In the genomic region with DNA sequence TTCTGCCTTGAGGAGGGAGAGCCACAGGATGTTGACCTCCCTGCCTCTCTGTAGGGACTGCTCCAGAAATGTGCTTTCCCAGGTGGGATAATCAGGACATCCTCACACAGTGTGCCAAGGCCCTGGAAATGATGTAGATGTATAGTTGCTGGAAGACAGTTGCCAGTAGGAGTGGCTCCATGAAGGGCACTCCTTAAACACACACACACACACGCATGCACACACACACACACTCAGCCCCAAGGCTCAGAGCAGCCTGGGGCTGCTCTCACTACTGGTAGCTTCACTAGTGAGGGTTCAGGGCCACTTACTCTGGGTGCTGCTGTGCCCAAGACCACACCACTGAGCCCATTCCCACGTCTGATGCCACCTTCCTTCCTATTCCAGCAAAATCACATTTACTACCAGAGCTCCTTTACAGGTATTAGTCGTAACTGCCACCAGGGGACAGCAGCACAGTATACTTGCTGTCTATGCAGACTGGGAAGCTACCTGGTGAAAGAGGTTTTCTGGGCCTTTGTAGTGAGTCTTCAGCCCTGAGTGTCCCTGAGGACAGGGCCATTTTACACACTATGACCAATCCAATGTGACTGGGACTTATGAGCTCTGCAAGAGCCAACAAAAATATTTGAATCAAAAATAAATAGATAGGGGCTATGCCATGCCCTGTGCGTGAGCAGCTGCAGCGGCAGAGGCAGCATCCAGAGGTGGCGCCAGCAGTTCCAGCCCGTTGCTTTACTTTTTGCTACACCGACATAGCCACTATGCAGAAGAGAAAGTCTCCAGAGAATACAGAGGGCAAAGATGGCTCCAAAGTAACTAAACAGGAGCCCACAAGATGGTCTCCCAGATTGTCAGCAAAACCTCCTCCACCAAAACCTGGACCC, we compare ENCODE assay signal across 10 cellular contexts. TPM values are rescaled to one million over a fixed set of nuclear protein-coding genes. Genes with fewer than 3 reads are reported as not detected.
DNase-seq lines count a peak whose midpoint lies in the region; TF ChIP-seq lines count a peak whose summit lies in the region.
"Had no signal": no experiment of that assay in that cellular context is flagged by ENCODE, and none has a peak within 500 bp of the region (broad histone marks: within the 10 kb centered on the region; RNA-seq: fewer than 3 reads in every experiment).

No MANE protein-coding gene starts in this region.

- H3K27me3 Mint-ChIP-seq in Calu3 (ENCODE audit: unreplicated experiment), result peaks cover 79% of the 10 kb centered on the region

- CTCF ChIA-PET in Calu3 (lab: Charles Lee), result interaction anchor here (0.5 to 4.0 kb wide), 15 partner anchors 9 to 219 kb away, joined by 3 to 63 read pairs (median 4); no protein-coding TSS in a partner anchor

- intact Hi-C loops in Calu3 (cut with micrococcal nuclease; ENCODE audit: unreplicated experiment) (loop anchor here (1.0 kb wide), 2 partner anchors 42 to 59 kb away; no protein-coding TSS in a partner anchor), cardiac septum (cut with DNase I) (no loop called here)

- H3K36me3 Mint-ChIP-seq in Calu3 (ENCODE audit: insufficient read depth, unreplicated experiment), result no peaks in the 10 kb centered on the region

- H3K9me3 Mint-ChIP-seq in Calu3 (ENCODE audit: low read depth, unreplicated experiment), result no peaks in the 10 kb centered on the region

- BruUV-seq in Calu3 (replicated peaks; lab: Mats Ljungman, UMichigan), result no TSS peak

- H3K4me3 ChIP-seq in kidney epithelial cell (ENCODE audit: low read depth, low read length), result no peak overlapping the region

- no peaks in the 10 kb centered on the region for H3K27me3 ChIP-seq in kidney epithelial cell (ENCODE audit: control insufficient read depth, insufficient read depth, low read length)

- no peaks in the 10 kb centered on the region for H3K36me3 ChIP-seq in kidney epithelial cell (ENCODE audit: control insufficient read depth, insufficient read depth, low read length)

- no peak overlapping the region for H3K27ac Mint-ChIP-seq in Calu3 (ENCODE audit: unreplicated experiment)

- no peaks in the 10 kb centered on the region for H3K4me1 Mint-ChIP-seq in Calu3 (ENCODE audit: low read depth, unreplicated experiment)

- no peak overlapping the region for H3K4me3 Mint-ChIP-seq in Calu3 (ENCODE audit: low read depth, unreplicated experiment)

- DNase-seq in Calu3 (peak; percentile 58), HT-29 (ENCODE audit: low spot score) (peak; percentile 51), T follicular helper cell (ENCODE audit: low read depth) (peak; percentile 15), kidney epithelial cell (ENCODE audit: low read depth) (no peak), occipital lobe (lab: John Stamatoyannopoulos, UW) (no peak), NCI-H1092 (lab: John Stamatoyannopoulos, UW) (no peak), NCI-H446 (lab: John Stamatoyannopoulos, UW) (no peak), cardiac septum (ENCODE audit: low spot score) (no peak)
- DNase-seq: islet precursor cell, NCI-H2107 had no signal

- TF ChIP-seq CTCF in Calu3 (IDR thresholded peaks at IDR 0.05; ENCODE audit: unreplicated experiment), result peak; percentile 65
- TF ChIP-seq CTCF in kidney epithelial cell (IDR thresholded peaks at IDR 0.05; ENCODE audit: insufficient read depth, low read length, poor library complexity, severe bottlenecking), result peak; percentile 47

RNA-seq across cellular contexts. Expression of a gene that starts 15.0 kb away (rescaled TPM):
- total RNA-seq in Calu3 (2022) (not detected in 2 replicates), kidney epithelial cell (not detected in 2 replicates), occipital lobe (not detected), cardiac septum (not detected)
- not detected in 2 replicates for total RNA-seq in HT-29 (2014; rRNA removed; shearing (Covaris generic))

RNA-seq across cellular contexts. Expression of a gene that starts 39.2 kb away (rescaled TPM):
- total RNA-seq in Calu3 (2022) (not detected in 2 replicates), kidney epithelial cell (not detected in 2 replicates), occipital lobe (not detected), cardiac septum (not detected)
- not detected in 2 replicates for total RNA-seq in HT-29 (2014; rRNA removed; shearing (Covaris generic))

Comparison
In these comparisons a context has a peak if more than half of its experiments do, and no peak if none do; other contexts are left out.
1. DNase-seq: peak in Calu3 (single experiment), HT-29 (single experiment) and T follicular helper cell (single experiment); none in kidney epithelial cell (single experiment), occipital lobe (single experiment), NCI-H1092 (single experiment), NCI-H446 (0 of 2) and cardiac septum (single experiment).